ENCODE assay signal across 17 cellular contexts in genomic region chr14:61885203-61885961, GRCh38.
DNase-seq lines count a peak whose midpoint lies in the region; ATAC-seq, FAIRE-seq and TF ChIP-seq lines count a peak whose summit lies in the region.
"Had no signal": no experiment of that assay in that cellular context is flagged by ENCODE, and none has a peak within 500 bp of the region (broad histone marks: within the 10 kb centered on the region; RNA-seq: fewer than 3 reads in every experiment).

No MANE protein-coding gene starts in this region.

- intact Hi-C loops in HepG2 (cut with micrococcal nuclease; ENCODE audit: unreplicated experiment) = no loop called here
- intact Hi-C loops in right lobe of liver (cut with DNase I) = no loop called here
- intact Hi-C loops in spleen (cut with DNase I; ENCODE audit: low total_unique reads) = no loop called here
- intact Hi-C loops in activated CD4-positive, alpha-beta T cell treated with anti-CD3 and anti-CD28 coated beads, Interleukin-2, amount 10 ng/mL, durations not matched to agents 24 days and 14 days (cut with micrococcal nuclease) = no loop called here

- TF ChIP-seq CTCF in HepG2 (CRISPR knock-in tag; IDR thresholded peaks at IDR 0.05) = no peak
- TF ChIP-seq CTCF in right lobe of liver (IDR thresholded peaks at IDR 0.05) = no peak
- no peak for TF ChIP-seq CTCF in spleen (IDR thresholded peaks at IDR 0.05 in 8 of 11, conservative IDR thresholded peaks at IDR 0.05 in 3 of 11)

- WGBS in HepG2 (ENCODE audit: low lambda C conversion rate) = 1% methylated on average over 2 of the region's 2 CpGs
- WGBS in right lobe of liver (ENCODE audit: insufficient coverage, low coverage, low lambda C conversion rate, missing lambda C conversion rate) = 59% methylated on average over 2 of the region's 2 CpGs
- 84 to 93% (median 91%) methylated on average over 2 of the region's 2 CpGs for WGBS in spleen, 5 donors

- DNase-seq in HepG2 (ENCODE audit: low spot score) = no peak
- no peak for DNase-seq in right lobe of liver
- no peak for DNase-seq in HTR-8/SVneo (ENCODE audit: insufficient read length, low spot score)
- no peak for DNase-seq in activated effector memory CD4-positive, alpha-beta T cell treated with Interleukin-2 at 50 U/mL for 16 hours
- DNase-seq in spleen = no peak
- DNase-seq in activated CD4-positive, alpha-beta T cell treated with anti-CD3 and anti-CD28 coated beads, Interleukin-2, amount 10 ng/mL, durations not matched to agents 24 days and 14 days = no peak
- DNase-seq: Caco-2; CD4-positive, alpha-beta T cell; GDM1; GOT3; H7 had no signal

- H3K4me2 ChIP-seq in HepG2 (ENCODE audit: low read depth, low read length) = no peak overlapping the region

- H3K27ac ChIP-seq in HepG2 (ENCODE audit: extremely low read length, insufficient read depth, low read length) = no peak overlapping the region
- H3K27ac ChIP-seq in right lobe of liver = no peak overlapping the region
- no peak overlapping the region for H3K27ac ChIP-seq in spleen
- H3K27ac ChIP-seq: 22Rv1, C4-2B had no signal

- TF ChIP-seq EP300 in HepG2 (IDR thresholded peaks at IDR 0.05; ENCODE audit: low read depth in 2 of 2, low read length in 2 of 2) (no peak), HepG2 (CRISPR knock-in tag; IDR thresholded peaks at IDR 0.05; ENCODE audit: borderline replicate concordance) (no peak)

- POLR2A ChIA-PET in HepG2 (lab: Yijun Ruan, JAX) = no interaction called here

- no peaks in the 10 kb centered on the region for H4K20me1 ChIP-seq in HepG2 (ENCODE audit: insufficient read depth, low read length)

- no peaks in the 10 kb centered on the region for H3K36me3 ChIP-seq in HepG2 (replicated peaks in 1 of 2; ENCODE audit: control insufficient read depth in 1 of 2, insufficient read depth in 2 of 2, low read length in 2 of 2)
- no peaks in the 10 kb centered on the region for H3K36me3 ChIP-seq in right lobe of liver
- H3K36me3 ChIP-seq in endocrine pancreas (ENCODE audit: control insufficient read depth, insufficient read depth, low read length) = no peaks in the 10 kb centered on the region
- no peaks in the 10 kb centered on the region for H3K36me3 ChIP-seq in spleen

- peaks cover 4% of the 10 kb centered on the region for H3K9me3 Mint-ChIP-seq in activated CD4-positive, alpha-beta T cell treated with anti-CD3 and anti-CD28 coated beads, Interleukin-2, amount 10 ng/mL, durations not matched to agents 24 days and 14 days
- H3K9me3 Mint-ChIP-seq: CD4-positive, alpha-beta T cell had no signal

- ATAC-seq in HepG2 = no peak
- ATAC-seq in right lobe of liver = no peak
- ATAC-seq: HCT116 had no signal

- in situ Hi-C loops in HepG2 (cut with HindIII; ENCODE audit: extremely low pct_ligation_motif_present, low pct_unique_long_range_greater_than_20kb) = loop anchor here (5.0 kb wide), 1 partner anchor 242 kb away; no protein-coding TSS in a partner anchor

- TF ChIP-seq RAD21 in HepG2 (CRISPR knock-in tag; IDR thresholded peaks at IDR 0.05) = no peak

- peaks cover 44% of the 10 kb centered on the region for H3K27me3 Mint-ChIP-seq in activated CD4-positive, alpha-beta T cell treated with anti-CD3 and anti-CD28 coated beads, Interleukin-2, amount 10 ng/mL, durations not matched to agents 24 days and 14 days

- peaks cover 3% of the 10 kb centered on the region for H3K36me3 Mint-ChIP-seq in activated CD4-positive, alpha-beta T cell treated with anti-CD3 and anti-CD28 coated beads, Interleukin-2, amount 10 ng/mL, durations not matched to agents 24 days and 14 days (ENCODE audit: low read depth)

- FAIRE-seq in HepG2 (lab: Jason Lieb, UNC) (no peak), HTR-8/SVneo (lab: Jason Lieb, UNC) (peak; percentile 97)
- FAIRE-seq: D721Med, GM12892 had no signal

- peaks cover 10% of the 10 kb centered on the region for H3K4me1 Mint-ChIP-seq in activated CD4-positive, alpha-beta T cell treated with anti-CD3 and anti-CD28 coated beads, Interleukin-2, amount 10 ng/mL, durations not matched to agents 24 days and 14 days

- no peak overlapping the region for H3K27ac Mint-ChIP-seq in activated CD4-positive, alpha-beta T cell treated with anti-CD3 and anti-CD28 coated beads, Interleukin-2, amount 10 ng/mL, durations not matched to agents 24 days and 14 days
- H3K27ac Mint-ChIP-seq: CD4-positive, alpha-beta T cell had no signal

- H3K79me2 ChIP-seq in HepG2 (ENCODE audit: insufficient read depth, low read length) = no peaks in the 10 kb centered on the region

- no peaks in the 10 kb centered on the region for H3K4me1 ChIP-seq in HepG2 (ENCODE audit: insufficient read depth, low read length)
- H3K4me1 ChIP-seq in right lobe of liver = no peaks in the 10 kb centered on the region
- peaks cover 10% of the 10 kb centered on the region for H3K4me1 ChIP-seq in endocrine pancreas (ENCODE audit: control insufficient read depth, insufficient read depth, low read length)
- peaks cover 0 to 52% (median 17%) of the 10 kb centered on the region in 6 donors for H3K4me1 ChIP-seq in spleen
- H3K4me1 ChIP-seq: Caco-2 had no signal

- no peak overlapping the region for H3K4me3 ChIP-seq in HepG2 (replicated peaks in 1 of 3; ENCODE audit: insufficient read depth in 1 of 3, low read depth in 2 of 3, low read length in 3 of 3)
- H3K4me3 ChIP-seq in right lobe of liver = no peak overlapping the region
- H3K4me3 ChIP-seq in endocrine pancreas (ENCODE audit: control insufficient read depth, insufficient read depth, low read length) = peak overlapping the region; percentile 91
- H3K4me3 ChIP-seq in spleen = no peak overlapping the region

- H2AFZ ChIP-seq in HepG2 (ENCODE audit: low read length) = no peak overlapping the region

- TF ChIP-seq POLR2A in HepG2 (IDR thresholded peaks at IDR 0.05; ENCODE audit: insufficient read depth in 1 of 2, low read depth in 2 of 2, low read length in 2 of 2) (no peak), right lobe of liver (IDR thresholded peaks at IDR 0.05) (no peak), spleen (IDR thresholded peaks at IDR 0.05) (no peak)

- CTCF ChIA-PET in HepG2 (lab: Yijun Ruan, JAX; ENCODE audit: low intra/inter-chr PET ratio, low total read pairs) = no interaction called here

- BruUV-seq in HepG2 (replicated peaks; lab: Mats Ljungman, UMichigan) = no TSS peak

- no peaks in the 10 kb centered on the region for H3K27me3 ChIP-seq in HepG2 (ENCODE audit: control insufficient read depth in 1 of 2, insufficient read depth in 2 of 2, low read length in 2 of 2)
- H3K27me3 ChIP-seq in right lobe of liver = no peaks in the 10 kb centered on the region
- no peaks in the 10 kb centered on the region for H3K27me3 ChIP-seq in endocrine pancreas (ENCODE audit: control insufficient read depth, insufficient read depth, low read length)
- H3K27me3 ChIP-seq in spleen (replicated peaks in 1 of 7) = no peaks in the 10 kb centered on the region

- H3K9ac ChIP-seq in HepG2 (ENCODE audit: insufficient read depth, low read depth, low read length) (no peak overlapping the region), endocrine pancreas (ENCODE audit: control insufficient read depth, insufficient read depth, low read length) (no peak overlapping the region)

- H3K9me3 ChIP-seq in HepG2 (ENCODE audit: low read length) = no peaks in the 10 kb centered on the region
- H3K9me3 ChIP-seq in right lobe of liver = no peaks in the 10 kb centered on the region
- no peaks in the 10 kb centered on the region for H3K9me3 ChIP-seq in endocrine pancreas (ENCODE audit: control insufficient read depth, low read length)
- H3K9me3 ChIP-seq in spleen = peaks cover 0 to 6% (median 0%) of the 10 kb centered on the region in 8 donors
- H3K9me3 ChIP-seq: Caco-2 had no signal

- H3K4me3 Mint-ChIP-seq in activated CD4-positive, alpha-beta T cell treated with anti-CD3 and anti-CD28 coated beads, Interleukin-2, amount 10 ng/mL, durations not matched to agents 24 days and 14 days = no peak overlapping the region
- H3K4me3 Mint-ChIP-seq: CD4-positive, alpha-beta T cell had no signal

TF ChIP-seq in HepG2, 621 proteins besides CTCF, POLR2A, EP300 and RAD21:
- TF ChIP-seq ZIK1 (CRISPR knock-in tag; IDR thresholded peaks at IDR 0.05; ENCODE audit: borderline replicate concordance, low read depth) = no peak
- TF ChIP-seq CREB1 (IDR thresholded peaks at IDR 0.05) = peak; percentile 51
- no peak for TF ChIP-seq CREB1 (CRISPR knock-in tag; IDR thresholded peaks at IDR 0.05)
